20 cellular contexts compared by ENCODE assay signal in genomic region chr10:47456096-47456485, GRCh38. TPM values are rescaled to one million over a fixed set of nuclear protein-coding genes. Genes with fewer than 3 reads are reported as not detected.
"Had no signal": no experiment of that assay in that cellular context is flagged by ENCODE, and none has a peak within 500 bp of the region (broad histone marks: within the 10 kb centered on the region; RNA-seq: fewer than 3 reads in every experiment).

No MANE protein-coding gene starts in this region.

- H3K27me3 ChIP-seq: adrenal gland, esophagus squamous epithelium, ovary, sigmoid colon had no signal

- H3K36me3 ChIP-seq: adrenal gland, esophagus squamous epithelium, ovary, sigmoid colon, spleen, stomach, thoracic aorta had no signal

- H3K9me3 ChIP-seq: adrenal gland, esophagus squamous epithelium, ovary, sigmoid colon, spleen, stomach, thoracic aorta had no signal

- H3K4me1 ChIP-seq: adrenal gland, sigmoid colon, spleen had no signal

- ATAC-seq: activated CD4-positive, CD25-positive, alpha-beta regulatory T cell treated with anti-CD3 and anti-CD28 coated beads, Interleukin-2, amount 50 U/mL, for 24 hours had no signal

- H3K27ac ChIP-seq: adrenal gland, esophagus squamous epithelium, ovary, sigmoid colon, spleen, stomach, thoracic aorta had no signal

- H3K4me3 ChIP-seq: adrenal gland, esophagus squamous epithelium, ovary, sigmoid colon, spleen, stomach, thoracic aorta had no signal

- DNase-seq: activated CD4-positive, alpha-beta T cell treated with anti-CD3 and anti-CD28 coated beads, Interleukin-2, amount 50 U/mL, for 4 hours; activated effector memory CD4-positive, alpha-beta T cell treated with Interleukin-2 at 50 U/mL for 16 hours; activated T-cell treated with anti-CD3 and anti-CD28 coated beads, Interleukin-2, amount 50 U/mL, for 1 hour; esophagus squamous epithelium; hippocampal formation; kidney glomerular epithelial cell; sigmoid colon; spleen; stomach; T-helper 1 cell; T1000 had no signal

RNA-seq across cellular contexts. Expression of gene ANXA8, which starts 27.8 kb away (rescaled TPM):
- total RNA-seq: neural crest cell, pulmonary artery endothelial cell, thoracic aorta had no signal

RNA-seq across cellular contexts. Expression of gene FAM25G, which starts 35.4 kb away (rescaled TPM):
- total RNA-seq: adrenal gland, fibroblast of villous mesenchyme, glomerular endothelial cell, liver, neural crest cell, ovary, pulmonary artery endothelial cell, sigmoid colon, spleen, stomach, thoracic aorta had no signal
